In the genomic region with DNA sequence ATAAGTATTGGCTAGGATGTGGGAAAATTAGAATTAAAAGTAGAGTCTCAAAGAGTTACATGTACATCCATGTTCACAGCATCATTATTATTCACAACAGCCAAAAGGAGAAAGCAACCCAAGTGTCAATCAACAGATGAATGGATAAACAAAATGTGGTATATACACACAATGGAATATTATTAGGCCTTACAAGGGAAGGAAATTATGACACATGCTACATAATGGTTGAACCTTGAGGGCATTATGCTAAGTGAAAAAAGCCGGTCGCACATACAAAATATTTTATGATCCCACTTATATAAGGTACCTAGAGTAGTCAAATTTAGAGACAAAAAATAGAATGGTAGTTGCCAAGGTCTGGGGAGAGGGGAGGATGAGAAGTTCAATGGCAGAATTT, we compare ENCODE assay signal across 15 cellular contexts.
A peak's percentile ranks its signal among the peaks of the same experiment; 100 is the strongest.
DNase-seq lines count a peak whose midpoint lies in the region; ATAC-seq, FAIRE-seq and TF ChIP-seq lines count a peak whose summit lies in the region.
"Had no signal": no experiment of that assay in that cellular context is flagged by ENCODE, and none has a peak within 500 bp of the region (broad histone marks: within the 10 kb centered on the region; RNA-seq: fewer than 3 reads in every experiment).

No MANE protein-coding gene starts in this region.

- H3K4me3 Mint-ChIP-seq in activated naive CD4-positive, alpha-beta T cell treated with anti-CD3 and anti-CD28 coated beads, Interleukin-2, amount 50 U/mL, for 24 hours: no peak overlapping the region
- no peak overlapping the region for H3K4me3 Mint-ChIP-seq in T-helper 17 cell
- H3K4me3 Mint-ChIP-seq: B cell; CD8-positive, alpha-beta T cell; H9 had no signal

- POLR2A ChIA-PET in endothelial cell of umbilical vein (lab: Charles Lee): no interaction called here

- H3K36me3 Mint-ChIP-seq in activated naive CD4-positive, alpha-beta T cell treated with anti-CD3 and anti-CD28 coated beads, Interleukin-2, amount 50 U/mL, for 24 hours: peaks cover 7% of the 10 kb centered on the region
- H3K36me3 Mint-ChIP-seq in T-helper 17 cell (ENCODE audit: low read depth): no peaks in the 10 kb centered on the region

- H4K20me1 ChIP-seq in endothelial cell of umbilical vein (replicated peaks; ENCODE audit: control insufficient read depth, extremely low read depth, insufficient read depth, low read length): no peaks in the 10 kb centered on the region

- H3K9me3 Mint-ChIP-seq in activated naive CD4-positive, alpha-beta T cell treated with anti-CD3 and anti-CD28 coated beads, Interleukin-2, amount 50 U/mL, for 24 hours: no peaks in the 10 kb centered on the region
- H3K9me3 Mint-ChIP-seq: CD8-positive, alpha-beta T cell had no signal

- TF ChIP-seq POLR2A in endothelial cell of umbilical vein (IDR thresholded peaks at IDR 0.05; ENCODE audit: low read depth, low read length): no peak

- no peak overlapping the region for H3K4me3 ChIP-seq in endothelial cell of umbilical vein (replicated peaks in 1 of 3; ENCODE audit: insufficient read depth in 1 of 3, low read depth in 1 of 3, low read length in 3 of 3)
- H3K4me3 ChIP-seq: BLaER1 treated with 17β-estradiol and CSF1 and Interleukin-3, amounts not matched to agents 10 nM and 100 nM had no signal

- CTCF ChIA-PET in endothelial cell of umbilical vein (lab: Charles Lee): no interaction called here

- peak overlapping the region; percentile 24 for H3K4me2 ChIP-seq in endothelial cell of umbilical vein (ENCODE audit: insufficient read depth, low read length)
- H3K4me2 ChIP-seq: BLaER1 treated with 17β-estradiol and CSF1 and Interleukin-3, amounts not matched to agents 10 nM and 100 nM had no signal

- no peaks in the 10 kb centered on the region for H3K9me1 ChIP-seq in endothelial cell of umbilical vein (replicated peaks; ENCODE audit: control insufficient read depth, extremely low read depth, insufficient read depth, low read length)

- peaks cover 32% of the 10 kb centered on the region for H3K4me1 ChIP-seq in endothelial cell of umbilical vein (ENCODE audit: control insufficient read depth, extremely low read depth, insufficient read depth, low read length)
- H3K4me1 ChIP-seq: BLaER1 treated with 17β-estradiol and CSF1 and Interleukin-3, amounts not matched to agents 10 nM and 100 nM had no signal

- no peaks in the 10 kb centered on the region for H3K9me3 ChIP-seq in T-helper 17 cell (ENCODE audit: control insufficient read depth, low read length, poor library complexity, severe bottlenecking)
- no peaks in the 10 kb centered on the region for H3K9me3 ChIP-seq in endothelial cell of umbilical vein (replicated peaks; ENCODE audit: control insufficient read depth, insufficient read depth, low read length)
- H3K9me3 ChIP-seq: BLaER1 treated with 17β-estradiol and CSF1 and Interleukin-3, amounts not matched to agents 10 nM and 100 nM had no signal

- peaks cover 27% of the 10 kb centered on the region for H3K79me2 ChIP-seq in endothelial cell of umbilical vein (ENCODE audit: control insufficient read depth, insufficient read depth, low read length)

- BruUV-seq in endothelial cell of umbilical vein (replicated peaks; lab: Mats Ljungman, UMichigan): no TSS peak

- intact Hi-C loops in endothelial cell of umbilical vein (cut with micrococcal nuclease): no loop called here

- no peaks in the 10 kb centered on the region for H3K27me3 Mint-ChIP-seq in activated naive CD4-positive, alpha-beta T cell treated with anti-CD3 and anti-CD28 coated beads, Interleukin-2, amount 50 U/mL, for 24 hours
- H3K27me3 Mint-ChIP-seq in T-helper 17 cell: no peaks in the 10 kb centered on the region
- H3K27me3 Mint-ChIP-seq: B cell had no signal

- peak; percentile 74 for FAIRE-seq in endothelial cell of umbilical vein (lab: Jason Lieb, UNC)
- FAIRE-seq: H1, HTR-8/SVneo had no signal

- H3K9ac ChIP-seq in endothelial cell of umbilical vein (replicated peaks; ENCODE audit: extremely low read depth, insufficient read depth, low read length): no peak overlapping the region
- H3K9ac ChIP-seq: BLaER1 treated with 17β-estradiol and CSF1 and Interleukin-3, amounts not matched to agents 10 nM and 100 nM had no signal

- peaks cover 2 to 9% of the 10 kb centered on the region in 2 experiments for H3K36me3 ChIP-seq in endothelial cell of umbilical vein (ENCODE audit: control insufficient read depth in 2 of 2, extremely low read depth in 1 of 2, insufficient read depth in 2 of 2, low read length in 2 of 2)

- H3K27ac Mint-ChIP-seq in activated naive CD4-positive, alpha-beta T cell treated with anti-CD3 and anti-CD28 coated beads, Interleukin-2, amount 50 U/mL, for 24 hours: peak overlapping the region; percentile 89
- peak overlapping the region; percentile 19 for H3K27ac Mint-ChIP-seq in T-helper 17 cell
- H3K27ac Mint-ChIP-seq: B cell; CD8-positive, alpha-beta T cell; H9 had no signal

- H2AFZ ChIP-seq in endothelial cell of umbilical vein (ENCODE audit: low read depth, low read length): no peak overlapping the region

- dilution Hi-C loops in endothelial cell of umbilical vein (cut with MboI; ENCODE audit: extremely low pct_ligation_motif_present, low sequenced_read_pairs): no loop called here

- ATAC-seq in T-helper 17 cell: no peak
- ATAC-seq: CD8-positive, alpha-beta T cell had no signal

- peaks cover 10% of the 10 kb centered on the region for H3K4me1 Mint-ChIP-seq in activated naive CD4-positive, alpha-beta T cell treated with anti-CD3 and anti-CD28 coated beads, Interleukin-2, amount 50 U/mL, for 24 hours
- H3K4me1 Mint-ChIP-seq in T-helper 17 cell: peaks cover 4% of the 10 kb centered on the region
- H3K4me1 Mint-ChIP-seq: B cell, H9 had no signal

- no peak for TF ChIP-seq CTCF in endothelial cell of umbilical vein (IDR thresholded peaks at IDR 0.05; ENCODE audit: extremely low read depth in 1 of 2, insufficient read depth in 1 of 2, low read depth in 1 of 2, low read length in 2 of 2)

- no peak for DNase-seq in activated naive CD4-positive, alpha-beta T cell (lab: John Stamatoyannopoulos, UW)
- DNase-seq in T-helper 17 cell: no peak
- DNase-seq in endothelial cell of umbilical vein (ENCODE audit: low read depth, low spot score): peak; percentile 54
- DNase-seq in LoVo (ENCODE audit: low spot score): no peak
- DNase-seq in NCI-H2081 treated with DMSO at 0.1 percent for 48 hours (lab: John Stamatoyannopoulos, UW): no peak
- DNase-seq: Calu3; CD8-positive, alpha-beta T cell; DMS79 treated with DMSO at 0.1 percent for 48 hours; GF-D8; H9 had no signal

- peak overlapping the region; percentile 22 for H3K27ac ChIP-seq in endothelial cell of umbilical vein (ENCODE audit: insufficient read depth, low read depth, low read length)
- H3K27ac ChIP-seq: BLaER1 treated with 17β-estradiol and CSF1 and Interleukin-3, amounts not matched to agents 10 nM and 100 nM had no signal

- H3K27me3 ChIP-seq in endothelial cell of umbilical vein (ENCODE audit: control insufficient read depth in 2 of 2, insufficient read depth in 2 of 2, low read length in 2 of 2): no peaks in the 10 kb centered on the region

TF ChIP-seq in endothelial cell of umbilical vein, 7 proteins besides CTCF, POLR2A, EP300 and RAD21:
- TF ChIP-seq GATA2 (IDR thresholded peaks at IDR 0.05; ENCODE audit: insufficient read depth, insufficient read length, low read depth, low read length) (no peak), FOS (IDR thresholded peaks at IDR 0.05; ENCODE audit: borderline replicate concordance, insufficient read depth, low read length) (peak; percentile 25), EZH2 (IDR thresholded peaks at IDR 0.05; ENCODE audit: borderline replicate concordance, low read depth, low read length, severe bottlenecking) (no peak), POLR2AphosphoS5 (IDR thresholded peaks at IDR 0.05; ENCODE audit: insufficient read depth, low read depth, low read length) (no peak), JUN (IDR thresholded peaks at IDR 0.05; ENCODE audit: borderline replicate concordance, insufficient read depth, insufficient read length, low read depth) (peak; percentile 55)
